Comparison of ENCODE assay signal across 9 cellular contexts in the genomic region with DNA sequence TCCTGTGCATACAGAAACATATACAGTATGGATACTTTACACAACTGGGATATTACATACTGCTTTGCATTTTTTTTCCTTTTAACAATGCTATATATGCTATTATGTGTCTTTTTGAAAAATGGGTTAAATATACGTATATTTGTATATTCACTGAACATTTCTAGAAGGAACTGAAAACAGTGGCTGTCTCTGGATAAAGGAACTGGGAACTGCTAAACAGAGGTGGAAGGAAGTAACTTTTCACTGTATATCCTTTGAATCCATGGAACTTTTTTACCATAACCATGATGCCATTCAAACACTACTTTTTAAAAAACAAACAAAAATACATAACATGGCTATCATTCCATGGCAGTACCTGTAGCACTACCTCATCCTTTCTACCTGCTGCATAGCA. TPM values are rescaled to one million over a fixed set of nuclear protein-coding genes. Genes with fewer than 3 reads are reported as not detected.
A peak's percentile ranks its signal among the peaks of the same experiment; 100 is the strongest.
DNase-seq lines count a peak whose midpoint lies in the region; TF ChIP-seq lines count a peak whose summit lies in the region.
"Had no signal": no experiment of that assay in that cellular context is flagged by ENCODE, and none has a peak within 500 bp of the region (broad histone marks: within the 10 kb centered on the region; RNA-seq: fewer than 3 reads in every experiment).

No MANE protein-coding gene starts in this region.

- DNase-seq in Caco-2 (no peak), adipocyte (ENCODE audit: low read depth) (no peak), SW 1271 (lab: John Stamatoyannopoulos, UW) (no peak), ACHN (no peak)
- DNase-seq in stimulated activated CD4-positive, alpha-beta T cell treated with anti-CD3 and anti-CD28 coated beads, Interleukin-4, amount 100 ng/mL, for 1 hour: no peak
- DNase-seq: NCI-H2227 treated with DMSO at 0.1 percent for 48 hours had no signal

- H3K4me3 ChIP-seq in Caco-2 (ENCODE audit: low read depth, low read length) (no peak overlapping the region), HUES64 (ENCODE audit: low read length) (peak overlapping the region; percentile 87; the same call in 1 of the 2 replicates), adipocyte (ENCODE audit: low read length) (peak overlapping the region; percentile 99), neural cell (ENCODE audit: low read length) (peak overlapping the region; percentile 96)

- H3K27ac ChIP-seq in HUES64 (ENCODE audit: low read depth, low read length) (no peak overlapping the region), neural cell (ENCODE audit: low read length) (no peak overlapping the region)

- POLR2A ChIA-PET in Caco-2 (lab: Charles Lee): interaction anchor here (0.5 kb wide), 1 partner anchor 190 kb away, joined by 9 read pairs; no protein-coding TSS in a partner anchor

- no CpG with 5 or more reads among the region's 1 CpG for WGBS in HUES64

- H2AFZ ChIP-seq in neural cell (ENCODE audit: low read depth, low read length): no peak overlapping the region

- no peaks in the 10 kb centered on the region for H3K27me3 ChIP-seq in Caco-2 (replicated peaks; ENCODE audit: control insufficient read depth, insufficient read depth, low read length)
- no peaks in the 10 kb centered on the region for H3K27me3 ChIP-seq in HUES64 (ENCODE audit: insufficient read depth, low read length)
- no peaks in the 10 kb centered on the region for H3K27me3 ChIP-seq in adipocyte (replicated peaks; ENCODE audit: control insufficient read depth, insufficient read depth, low read length)
- H3K27me3 ChIP-seq in neural cell (ENCODE audit: insufficient read depth, low read depth, low read length): no peaks in the 10 kb centered on the region

- H3K4me1 ChIP-seq in Caco-2 (peaks cover 12% of the 10 kb centered on the region), HUES64 (ENCODE audit: insufficient read depth, low read length) (no peaks in the 10 kb centered on the region), adipocyte (ENCODE audit: control insufficient read depth, insufficient read depth, low read length) (peaks cover 14% of the 10 kb centered on the region)

- peak overlapping the region; percentile 84 for H3K4me3 Mint-ChIP-seq in Caco-2 (ENCODE audit: unreplicated experiment)

- no peaks in the 10 kb centered on the region for H3F3A ChIP-seq in neural cell (ENCODE audit: insufficient read depth, low read length, poor library complexity, severe bottlenecking)

- H3K27me3 Mint-ChIP-seq in Caco-2 (ENCODE audit: insufficient read depth, unreplicated experiment): no peaks in the 10 kb centered on the region

- intact Hi-C loops in Caco-2 (cut with micrococcal nuclease; ENCODE audit: unreplicated experiment): no loop called here

- H3K27ac Mint-ChIP-seq in Caco-2 (ENCODE audit: unreplicated experiment): no peak overlapping the region

- no peak for TF ChIP-seq CTCF in Caco-2 (IDR thresholded peaks at IDR 0.05; ENCODE audit: insufficient read depth in 1 of 2, low read depth in 1 of 2, low read length in 1 of 2, severe bottlenecking in 1 of 2, unreplicated experiment in 1 of 2)
- no peak for TF ChIP-seq CTCF in neural cell (IDR thresholded peaks at IDR 0.05; ENCODE audit: poor library complexity, severe bottlenecking)

- no peaks in the 10 kb centered on the region for H4K20me1 ChIP-seq in neural cell (ENCODE audit: insufficient read depth)

- H3K9me3 ChIP-seq in Caco-2: no peaks in the 10 kb centered on the region
- no peaks in the 10 kb centered on the region for H3K9me3 ChIP-seq in HUES64 (ENCODE audit: insufficient read depth, low read depth, low read length)
- H3K9me3 ChIP-seq in adipocyte (ENCODE audit: control insufficient read depth, low read length): no peaks in the 10 kb centered on the region
- H3K9me3 ChIP-seq in neural cell (ENCODE audit: low read length): no peaks in the 10 kb centered on the region

- H3K9me3 Mint-ChIP-seq in Caco-2 (ENCODE audit: unreplicated experiment): no peaks in the 10 kb centered on the region

- CTCF ChIA-PET in Caco-2 (lab: Charles Lee): no interaction called here

- H3K36me3 ChIP-seq in Caco-2 (ENCODE audit: control insufficient read depth, insufficient read depth, low read length): no peaks in the 10 kb centered on the region
- H3K36me3 ChIP-seq in HUES64 (ENCODE audit: insufficient read depth, low read length): peaks cover 37% of the 10 kb centered on the region
- H3K36me3 ChIP-seq in adipocyte (ENCODE audit: control insufficient read depth, insufficient read depth, low read length, severe bottlenecking): peaks cover 35% of the 10 kb centered on the region
- no peaks in the 10 kb centered on the region for H3K36me3 ChIP-seq in neural cell (ENCODE audit: insufficient read depth, low read length)

- H3K4me2 ChIP-seq in neural cell (ENCODE audit: low read length): no peak overlapping the region

- peaks cover 3% of the 10 kb centered on the region for H3K79me2 ChIP-seq in neural cell (replicated peaks; ENCODE audit: insufficient read depth, low read length)

- no peak for TF ChIP-seq RAD21 in neural cell (conservative IDR thresholded peaks at IDR 0.05)

- in situ Hi-C loops in ACHN (cut with HindIII; ENCODE audit: low pct_ligation_motif_present, low pct_unique_long_range_greater_than_20kb, low sequenced_read_pairs): no loop called here

- H3K4me1 Mint-ChIP-seq in Caco-2 (ENCODE audit: low read depth, unreplicated experiment): peaks cover 7% of the 10 kb centered on the region

- no peak overlapping the region for H3K9ac ChIP-seq in HUES64 (ENCODE audit: low read depth, low read length)
- H3K9ac ChIP-seq in adipocyte (ENCODE audit: low read length): peak overlapping the region; percentile 94
- H3K9ac ChIP-seq in neural cell (ENCODE audit: low read length): no peak overlapping the region

- peaks cover 31% of the 10 kb centered on the region for H3K36me3 Mint-ChIP-seq in Caco-2 (ENCODE audit: insufficient read depth, unreplicated experiment)

- TF ChIP-seq EP300 in neural cell (conservative IDR thresholded peaks at IDR 0.05; ENCODE audit: poor library complexity, severe bottlenecking): no peak

- no TSS peak for BruUV-seq in Caco-2 (replicated peaks; lab: Mats Ljungman, UMichigan)

- H3K9me2 ChIP-seq in neural cell (ENCODE audit: insufficient read depth, low read length): no peaks in the 10 kb centered on the region

TF ChIP-seq in neural cell, 6 proteins besides CTCF, POLR2A, EP300 and RAD21:
- no peak for TF ChIP-seq TAF1 (IDR thresholded peaks at IDR 0.05; ENCODE audit: low read depth)
- TF ChIP-seq POLR2AphosphoS5 (IDR thresholded peaks at IDR 0.05): no peak
- no peak for TF ChIP-seq SMC3 (conservative IDR thresholded peaks at IDR 0.05; ENCODE audit: poor library complexity)
- TF ChIP-seq MXI1 (conservative IDR thresholded peaks at IDR 0.05; ENCODE audit: poor library complexity, severe bottlenecking): no peak
- TF ChIP-seq EZH2 (IDR thresholded peaks at IDR 0.05; ENCODE audit: borderline replicate concordance, insufficient read depth, low read length, poor library complexity, severe bottlenecking): no peak
- TF ChIP-seq, protein P1, sequence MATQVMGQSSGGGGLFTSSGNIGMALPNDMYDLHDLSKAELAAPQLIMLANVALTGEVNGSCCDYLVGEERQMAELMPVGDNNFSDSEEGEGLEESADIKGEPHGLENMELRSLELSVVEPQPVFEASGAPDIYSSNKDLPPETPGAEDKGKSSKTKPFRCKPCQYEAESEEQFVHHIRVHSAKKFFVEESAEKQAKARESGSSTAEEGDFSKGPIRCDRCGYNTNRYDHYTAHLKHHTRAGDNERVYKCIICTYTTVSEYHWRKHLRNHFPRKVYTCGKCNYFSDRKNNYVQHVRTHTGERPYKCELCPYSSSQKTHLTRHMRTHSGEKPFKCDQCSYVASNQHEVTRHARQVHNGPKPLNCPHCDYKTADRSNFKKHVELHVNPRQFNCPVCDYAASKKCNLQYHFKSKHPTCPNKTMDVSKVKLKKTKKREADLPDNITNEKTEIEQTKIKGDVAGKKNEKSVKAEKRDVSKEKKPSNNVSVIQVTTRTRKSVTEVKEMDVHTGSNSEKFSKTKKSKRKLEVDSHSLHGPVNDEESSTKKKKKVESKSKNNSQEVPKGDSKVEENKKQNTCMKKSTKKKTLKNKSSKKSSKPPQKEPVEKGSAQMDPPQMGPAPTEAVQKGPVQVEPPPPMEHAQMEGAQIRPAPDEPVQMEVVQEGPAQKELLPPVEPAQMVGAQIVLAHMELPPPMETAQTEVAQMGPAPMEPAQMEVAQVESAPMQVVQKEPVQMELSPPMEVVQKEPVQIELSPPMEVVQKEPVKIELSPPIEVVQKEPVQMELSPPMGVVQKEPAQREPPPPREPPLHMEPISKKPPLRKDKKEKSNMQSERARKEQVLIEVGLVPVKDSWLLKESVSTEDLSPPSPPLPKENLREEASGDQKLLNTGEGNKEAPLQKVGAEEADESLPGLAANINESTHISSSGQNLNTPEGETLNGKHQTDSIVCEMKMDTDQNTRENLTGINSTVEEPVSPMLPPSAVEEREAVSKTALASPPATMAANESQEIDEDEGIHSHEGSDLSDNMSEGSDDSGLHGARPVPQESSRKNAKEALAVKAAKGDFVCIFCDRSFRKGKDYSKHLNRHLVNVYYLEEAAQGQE (IDR thresholded peaks at IDR 0.05; ENCODE audit: borderline replicate concordance): no peak

RNA-seq across cellular contexts. Expression of a gene that starts 1.8 kb away (rescaled TPM):
- 24.7 and 29.9 TPM in 2 replicates for total RNA-seq in Caco-2 (2022)
- 10.7 TPM for polyA plus RNA-seq in HUES64 (2013, experiment 1 of 2)
- 12.8 TPM for polyA plus RNA-seq in HUES64 (2013, experiment 2 of 2)
- 14.4 and 21.3 TPM in 2 replicates for polyA plus RNA-seq in neural cell
- 18.9 and 21.7 TPM in 2 replicates for polyA minus RNA-seq in neural cell

RNA-seq across cellular contexts. Expression of a gene that starts 17.6 kb away (rescaled TPM):
- total RNA-seq in Caco-2 (2022): 15.4 and 17.1 TPM in 2 replicates
- polyA plus RNA-seq in HUES64 (2013, experiment 1 of 2): not detected
- not detected for polyA plus RNA-seq in HUES64 (2013, experiment 2 of 2)
- polyA plus RNA-seq in neural cell: not detected in 2 replicates
- polyA minus RNA-seq in neural cell: not detected in 2 replicates
- total RNA-seq: cerebellum had no signal

RNA-seq across cellular contexts. Expression of a gene that starts 37.9 kb away (rescaled TPM):
- 69.4 and 72.9 TPM in 2 replicates for total RNA-seq in Caco-2 (2022)
- polyA plus RNA-seq in HUES64 (2013, experiment 1 of 2): 63.1 TPM
- 75.1 TPM for polyA plus RNA-seq in HUES64 (2013, experiment 2 of 2)
- 67.6 and 67.7 TPM in 2 replicates for polyA plus RNA-seq in neural cell
- 62.6 and 63.8 TPM in 2 replicates for polyA minus RNA-seq in neural cell

RNA-seq across cellular contexts. Expression of a gene that starts 40.2 kb away (rescaled TPM):
- 6.0 and 6.4 TPM in 2 replicates for total RNA-seq in Caco-2 (2022)
- polyA plus RNA-seq in HUES64 (2013, experiment 1 of 2): 8.9 TPM
- 10.0 TPM for polyA plus RNA-seq in HUES64 (2013, experiment 2 of 2)
- not detected in 2 replicates for polyA plus RNA-seq in neural cell
- not detected in 2 replicates for polyA minus RNA-seq in neural cell

RNA-seq across cellular contexts. Expression of a gene that starts 49.0 kb away (rescaled TPM):
- not detected in 2 replicates for total RNA-seq in Caco-2 (2022)
- not detected for polyA plus RNA-seq in HUES64 (2013, experiment 1 of 2)
- not detected for polyA plus RNA-seq in HUES64 (2013, experiment 2 of 2)
- not detected in 2 replicates for polyA plus RNA-seq in neural cell
- polyA minus RNA-seq in neural cell: not detected in 2 replicates
- total RNA-seq: cerebellum had no signal
